ENCODE assay signal across 8 cellular contexts in genomic region chr4:169485791-169486742, GRCh38.
DNase-seq lines count a peak whose midpoint lies in the region; ATAC-seq and TF ChIP-seq lines count a peak whose summit lies in the region.

No MANE protein-coding gene starts in this region.

- no peak overlapping the region for H3K4me3 Mint-ChIP-seq in Caco-2 (ENCODE audit: unreplicated experiment)

- no peaks in the 10 kb centered on the region for H3K27me3 ChIP-seq in Caco-2 (replicated peaks; ENCODE audit: control insufficient read depth, insufficient read depth, low read length)

- ATAC-seq in GM18867 (IDR thresholded peaks at IDR 0.05; ENCODE audit: unreplicated experiment) (peak; percentile 85), HG03135 (IDR thresholded peaks at IDR 0.05; ENCODE audit: unreplicated experiment) (peak; percentile 83)

- POLR2A ChIA-PET in Caco-2 (lab: Charles Lee), result no interaction called here

- no peak overlapping the region for H3K27ac Mint-ChIP-seq in Caco-2 (ENCODE audit: unreplicated experiment)

- intact Hi-C loops in Caco-2 (cut with micrococcal nuclease; ENCODE audit: unreplicated experiment), result loop anchor here (1.0 to 10.0 kb wide), 9 partner anchors 117 to 1301 kb away; no protein-coding TSS in a partner anchor

- CTCF ChIA-PET in Caco-2 (lab: Charles Lee), result interaction anchor here (0.7 to 1.1 kb wide), 3 partner anchors 370 to 565 kb away, joined by 3 to 4 read pairs (median 3); partner anchors contain the start of gene CBR4

- no peaks in the 10 kb centered on the region for H3K36me3 Mint-ChIP-seq in Caco-2 (ENCODE audit: insufficient read depth, unreplicated experiment)

- no peaks in the 10 kb centered on the region for H3K9me3 ChIP-seq in Caco-2

- H3K36me3 ChIP-seq in Caco-2 (ENCODE audit: control insufficient read depth, insufficient read depth, low read length), result no peaks in the 10 kb centered on the region

- no TSS peak for BruUV-seq in Caco-2 (replicated peaks; lab: Mats Ljungman, UMichigan)

- H3K9me3 Mint-ChIP-seq in Caco-2 (ENCODE audit: unreplicated experiment), result no peaks in the 10 kb centered on the region

- DNase-seq in Caco-2, result peak in 1 of 2 experiments; percentile 53
- DNase-seq in NCI-H748 treated with DMSO at 0.1 percent for 48 hours (lab: John Stamatoyannopoulos, UW), result peak; percentile 13
- peak; percentile 13 for DNase-seq in amniotic stem cell (lab: John Stamatoyannopoulos, UW)
- DNase-seq in iPS DF 4.7 (ENCODE audit: extremely low read depth, low spot score), result peak; percentile 7
- peak; percentile 41 for DNase-seq in smooth muscle cell of the brain vasculature (ENCODE audit: low read depth, low spot score)
- no peak for DNase-seq in activated CD4-positive, CD25-positive, alpha-beta regulatory T cell (lab: John Stamatoyannopoulos, UW)

- H3K4me3 ChIP-seq in Caco-2 (ENCODE audit: low read depth, low read length), result no peak overlapping the region

- peak; percentile 34 to 42 for TF ChIP-seq CTCF in Caco-2 (IDR thresholded peaks at IDR 0.05; ENCODE audit: insufficient read depth in 1 of 2, low read depth in 1 of 2, low read length in 1 of 2, severe bottlenecking in 1 of 2, unreplicated experiment in 1 of 2)

- H3K4me1 Mint-ChIP-seq in Caco-2 (ENCODE audit: low read depth, unreplicated experiment), result no peaks in the 10 kb centered on the region

- 0 out of 2 replicates have a peak, but pooled peaks cover 4% of the 10 kb centered on the region for H3K4me1 ChIP-seq in Caco-2

- H3K27me3 Mint-ChIP-seq in Caco-2 (ENCODE audit: insufficient read depth, unreplicated experiment), result no peaks in the 10 kb centered on the region

Comparison
In these comparisons a context has a peak if more than half of its experiments do, and no peak if none do; other contexts are left out.
1. DNase-seq: peak in NCI-H748 treated with DMSO at 0.1 percent for 48 hours (single experiment), amniotic stem cell (single experiment), iPS DF 4.7 (single experiment) and smooth muscle cell of the brain vasculature (single experiment); none in activated CD4-positive, CD25-positive, alpha-beta regulatory T cell (0 of 4).